ENCODE assay signal across 7 cellular contexts in the genomic region with DNA sequence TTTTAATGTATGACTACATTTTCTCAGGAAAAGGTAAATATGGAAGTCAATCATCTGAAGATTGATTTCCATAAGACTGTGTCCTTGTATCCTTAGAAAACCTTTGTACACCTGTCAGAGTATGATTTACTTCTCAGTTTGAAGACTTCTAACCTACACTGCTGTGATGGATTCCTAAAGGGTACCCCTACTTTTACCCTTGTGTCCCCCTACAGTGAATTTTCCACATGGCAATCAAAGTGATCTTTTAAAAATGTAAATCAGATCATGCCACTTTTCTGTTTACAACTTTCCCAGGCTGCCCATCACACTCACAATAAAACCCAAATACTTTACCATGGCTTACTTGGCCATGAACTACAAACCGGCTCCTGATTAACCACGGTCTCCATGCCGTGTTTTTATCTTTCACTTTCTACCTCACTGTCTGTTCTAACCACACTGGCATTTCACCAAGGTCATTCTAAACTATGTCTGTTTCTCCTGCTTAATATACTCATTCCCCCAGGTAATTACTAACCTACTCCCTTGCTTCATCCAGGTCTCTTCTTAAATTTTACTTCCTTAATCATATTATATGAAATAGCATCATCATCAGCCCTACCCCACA. TPM values are rescaled to one million over a fixed set of nuclear protein-coding genes. Genes with fewer than 3 reads are reported as not detected.
DNase-seq lines count a peak whose midpoint lies in the region; ATAC-seq lines count a peak whose summit lies in the region.

No MANE protein-coding gene starts in this region.

- DNase-seq in T-cell (peak in 1 of 34 experiments; percentile 7), HT-29 (ENCODE audit: low spot score) (no peak), left colon (no peak)
- no peak for DNase-seq in natural killer cell treated with Interleukin-12 subunit alpha and Interleukin-12 subunit beta and Interleukin-15 and Interleukin-18, amount 100 ng/mL, for 72 hours (ENCODE audit: low spot score)
- no peak for DNase-seq in stimulated activated CD4-positive, alpha-beta T cell treated with anti-CD3 and anti-CD28 coated beads, Interleukin-4, amount 100 ng/mL, for 4 hours

- intact Hi-C loops in left colon (cut with DNase I, micrococcal nuclease) = no loop called here

- no peaks in the 10 kb centered on the region for H3K27me3 Mint-ChIP-seq in T-cell
- H3K27me3 Mint-ChIP-seq in natural killer cell treated with Interleukin-12 subunit alpha and Interleukin-12 subunit beta and Interleukin-15 and Interleukin-18, amount 100 ng/mL, for 72 hours = peaks cover 0 to 4% of the 10 kb centered on the region in 2 donors

- peaks cover 13 to 14% (median 14%) of the 10 kb centered on the region in 3 donors for H3K4me1 Mint-ChIP-seq in T-cell
- peaks cover 9 to 12% of the 10 kb centered on the region in 2 donors for H3K4me1 Mint-ChIP-seq in natural killer cell treated with Interleukin-12 subunit alpha and Interleukin-12 subunit beta and Interleukin-15 and Interleukin-18, amount 100 ng/mL, for 72 hours (ENCODE audit: low read depth in 2 of 2)

- no peaks in the 10 kb centered on the region for H3K9me3 Mint-ChIP-seq in T-cell
- H3K9me3 Mint-ChIP-seq in natural killer cell treated with Interleukin-12 subunit alpha and Interleukin-12 subunit beta and Interleukin-15 and Interleukin-18, amount 100 ng/mL, for 72 hours = no peaks in the 10 kb centered on the region

- POLR2A ChIA-PET in T-cell (lab: Charles Lee) = interaction anchor here in 1 of 2 donors (0.6 kb wide), 1 partner anchor 15 kb away, joined by 6 read pairs; no protein-coding TSS in a partner anchor

- CTCF ChIA-PET in T-cell (lab: Charles Lee) = interaction anchor here (0.6 to 0.9 kb wide), 5 partner anchors 18 to 201 kb away, joined by 3 to 4 read pairs (median 3); no protein-coding TSS in a partner anchor

- ATAC-seq in GM19043 (IDR thresholded peaks at IDR 0.05; ENCODE audit: low read depth, unreplicated experiment) (peak; percentile 81), HG02763 (IDR thresholded peaks at IDR 0.05; ENCODE audit: unreplicated experiment) (peak; percentile 79), T-cell (replicated peaks in 1 of 4) (peak; percentile 69 to 81 (median 75)), left colon (no peak)
- ATAC-seq in natural killer cell treated with Interleukin-12 subunit alpha and Interleukin-12 subunit beta and Interleukin-15 and Interleukin-18, amount 100 ng/mL, for 72 hours = peak; percentile 65 to 66

- peak overlapping the region; percentile 69 to 81 (median 70) for H3K4me3 Mint-ChIP-seq in T-cell
- H3K4me3 Mint-ChIP-seq in natural killer cell treated with Interleukin-12 subunit alpha and Interleukin-12 subunit beta and Interleukin-15 and Interleukin-18, amount 100 ng/mL, for 72 hours = peak overlapping the region; percentile 57

- peak overlapping the region; percentile 89 to 92 for H3K27ac Mint-ChIP-seq in T-cell
- no peak overlapping the region for H3K27ac Mint-ChIP-seq in natural killer cell treated with Interleukin-12 subunit alpha and Interleukin-12 subunit beta and Interleukin-15 and Interleukin-18, amount 100 ng/mL, for 72 hours

- H3K36me3 Mint-ChIP-seq in T-cell = no peaks in the 10 kb centered on the region
- H3K36me3 Mint-ChIP-seq in natural killer cell treated with Interleukin-12 subunit alpha and Interleukin-12 subunit beta and Interleukin-15 and Interleukin-18, amount 100 ng/mL, for 72 hours = no peaks in the 10 kb centered on the region

RNA-seq across cellular contexts. Expression of a gene that starts 8.1 kb away (rescaled TPM):
- total RNA-seq in T-cell (under 1 TPM in 3 of 5 donors, not detected in 2; 0.16 to 0.90 (median 0.30) TPM), left colon (under 1 TPM; 0.43 to 0.45 TPM)
- total RNA-seq in natural killer cell treated with Interleukin-12 subunit alpha and Interleukin-12 subunit beta and Interleukin-15 and Interleukin-18, amount 100 ng/mL, for 72 hours = under 1 TPM in 1 of 2 donors, not detected in 1; 0.17 TPM
- not detected in 2 replicates for total RNA-seq in HT-29 (2014; rRNA removed; shearing (Covaris generic))

RNA-seq across cellular contexts. Expression of a gene that starts 8.1 kb away (rescaled TPM):
- 10 to 100 TPM; 20.0 to 34.4 (median 22.1) TPM for total RNA-seq in T-cell
- 10 to 100 TPM in 1 of 2 donors, 1 to 10 TPM in 1; 6.6 to 10.7 TPM for total RNA-seq in natural killer cell treated with Interleukin-12 subunit alpha and Interleukin-12 subunit beta and Interleukin-15 and Interleukin-18, amount 100 ng/mL, for 72 hours
- total RNA-seq in HT-29 (2014; rRNA removed; shearing (Covaris generic)) = 1.3 and 2.5 TPM in 2 replicates
- total RNA-seq in left colon = 10 to 100 TPM; 11.0 to 13.6 TPM

Comparison
In these comparisons a context has a peak if more than half of its experiments do, and no peak if none do; other contexts are left out.
1. H3K27ac Mint-ChIP-seq: peak in T-cell (2 of 2); none in natural killer cell treated with Interleukin-12 subunit alpha and Interleukin-12 subunit beta and Interleukin-15 and Interleukin-18, amount 100 ng/mL, for 72 hours (0 of 2).